1 cellular context compared by ENCODE assay signal in the genomic region with DNA sequence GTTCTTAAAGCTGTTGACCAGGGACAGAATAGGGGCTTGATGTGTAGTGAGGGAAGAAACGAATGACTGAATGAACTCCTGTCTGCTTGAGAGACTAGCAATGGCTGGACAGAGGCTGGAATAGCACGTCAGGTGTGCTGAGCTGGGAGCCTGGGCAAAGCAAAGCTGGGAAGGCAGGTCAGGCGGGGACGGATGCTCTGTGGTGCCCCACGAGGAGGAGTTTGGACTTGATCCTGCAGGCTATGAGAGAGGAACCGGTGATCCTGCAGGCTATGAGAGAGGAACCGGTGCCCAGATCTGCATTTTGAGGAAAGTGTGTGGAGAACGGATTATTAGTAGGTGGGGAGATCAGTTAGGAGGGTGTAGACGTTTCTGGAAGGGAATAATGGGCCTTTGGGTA.
TF ChIP-seq lines count a peak whose summit lies in the region.

No MANE protein-coding gene starts in this region.

TF ChIP-seq in HCT116, 20 proteins besides CTCF, POLR2A, EP300 and RAD21:
- TF ChIP-seq ZFX (IDR thresholded peaks at IDR 0.05) (no peak), SRF (IDR thresholded peaks at IDR 0.05; ENCODE audit: low read depth) (no peak), YY1 (IDR thresholded peaks at IDR 0.05; ENCODE audit: extremely low read depth, insufficient replicate concordance, low read depth, low read length) (no peak), POLR2AphosphoS5 (IDR thresholded peaks at IDR 0.05; ENCODE audit: low read depth, low read length) (no peak), EGR1 (IDR thresholded peaks at IDR 0.05; ENCODE audit: low read depth) (no peak), EZH2phosphoT487 (IDR thresholded peaks at IDR 0.05; ENCODE audit: borderline replicate concordance) (no peak), TCF7L2 (IDR thresholded peaks at IDR 0.05; ENCODE audit: borderline replicate concordance, extremely low read depth, insufficient read depth, insufficient read length) (no peak), CBX3 (IDR thresholded peaks at IDR 0.05; ENCODE audit: low read depth) (no peak), FOSL1 (IDR thresholded peaks at IDR 0.05; ENCODE audit: low read depth) (no peak), SP1 (IDR thresholded peaks at IDR 0.05; ENCODE audit: low read depth) (no peak), EZH2 (IDR thresholded peaks at IDR 0.05) (no peak), ELF1 (IDR thresholded peaks at IDR 0.05; ENCODE audit: borderline replicate concordance, low read depth) (no peak), SIN3A (IDR thresholded peaks at IDR 0.05; ENCODE audit: low read depth) (no peak), ZNF274 (IDR thresholded peaks at IDR 0.05; ENCODE audit: low read depth, low read length) (no peak), JUND (IDR thresholded peaks at IDR 0.05) (no peak), CEBPB (IDR thresholded peaks at IDR 0.05; ENCODE audit: low read depth) (no peak)
- TF ChIP-seq, protein P1, sequence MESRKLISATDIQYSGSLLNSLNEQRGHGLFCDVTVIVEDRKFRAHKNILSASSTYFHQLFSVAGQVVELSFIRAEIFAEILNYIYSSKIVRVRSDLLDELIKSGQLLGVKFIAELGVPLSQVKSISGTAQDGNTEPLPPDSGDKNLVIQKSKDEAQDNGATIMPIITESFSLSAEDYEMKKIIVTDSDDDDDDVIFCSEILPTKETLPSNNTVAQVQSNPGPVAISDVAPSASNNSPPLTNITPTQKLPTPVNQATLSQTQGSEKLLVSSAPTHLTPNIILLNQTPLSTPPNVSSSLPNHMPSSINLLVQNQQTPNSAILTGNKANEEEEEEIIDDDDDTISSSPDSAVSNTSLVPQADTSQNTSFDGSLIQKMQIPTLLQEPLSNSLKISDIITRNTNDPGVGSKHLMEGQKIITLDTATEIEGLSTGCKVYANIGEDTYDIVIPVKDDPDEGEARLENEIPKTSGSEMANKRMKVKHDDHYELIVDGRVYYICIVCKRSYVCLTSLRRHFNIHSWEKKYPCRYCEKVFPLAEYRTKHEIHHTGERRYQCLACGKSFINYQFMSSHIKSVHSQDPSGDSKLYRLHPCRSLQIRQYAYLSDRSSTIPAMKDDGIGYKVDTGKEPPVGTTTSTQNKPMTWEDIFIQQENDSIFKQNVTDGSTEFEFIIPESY (IDR thresholded peaks at IDR 0.05; ENCODE audit: extremely low read depth, insufficient replicate concordance, low read length): no peak
- TF ChIP-seq, protein P2, sequence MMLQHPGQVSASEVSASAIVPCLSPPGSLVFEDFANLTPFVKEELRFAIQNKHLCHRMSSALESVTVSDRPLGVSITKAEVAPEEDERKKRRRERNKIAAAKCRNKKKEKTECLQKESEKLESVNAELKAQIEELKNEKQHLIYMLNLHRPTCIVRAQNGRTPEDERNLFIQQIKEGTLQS (IDR thresholded peaks at IDR 0.05): no peak
- TF ChIP-seq, protein P3, sequence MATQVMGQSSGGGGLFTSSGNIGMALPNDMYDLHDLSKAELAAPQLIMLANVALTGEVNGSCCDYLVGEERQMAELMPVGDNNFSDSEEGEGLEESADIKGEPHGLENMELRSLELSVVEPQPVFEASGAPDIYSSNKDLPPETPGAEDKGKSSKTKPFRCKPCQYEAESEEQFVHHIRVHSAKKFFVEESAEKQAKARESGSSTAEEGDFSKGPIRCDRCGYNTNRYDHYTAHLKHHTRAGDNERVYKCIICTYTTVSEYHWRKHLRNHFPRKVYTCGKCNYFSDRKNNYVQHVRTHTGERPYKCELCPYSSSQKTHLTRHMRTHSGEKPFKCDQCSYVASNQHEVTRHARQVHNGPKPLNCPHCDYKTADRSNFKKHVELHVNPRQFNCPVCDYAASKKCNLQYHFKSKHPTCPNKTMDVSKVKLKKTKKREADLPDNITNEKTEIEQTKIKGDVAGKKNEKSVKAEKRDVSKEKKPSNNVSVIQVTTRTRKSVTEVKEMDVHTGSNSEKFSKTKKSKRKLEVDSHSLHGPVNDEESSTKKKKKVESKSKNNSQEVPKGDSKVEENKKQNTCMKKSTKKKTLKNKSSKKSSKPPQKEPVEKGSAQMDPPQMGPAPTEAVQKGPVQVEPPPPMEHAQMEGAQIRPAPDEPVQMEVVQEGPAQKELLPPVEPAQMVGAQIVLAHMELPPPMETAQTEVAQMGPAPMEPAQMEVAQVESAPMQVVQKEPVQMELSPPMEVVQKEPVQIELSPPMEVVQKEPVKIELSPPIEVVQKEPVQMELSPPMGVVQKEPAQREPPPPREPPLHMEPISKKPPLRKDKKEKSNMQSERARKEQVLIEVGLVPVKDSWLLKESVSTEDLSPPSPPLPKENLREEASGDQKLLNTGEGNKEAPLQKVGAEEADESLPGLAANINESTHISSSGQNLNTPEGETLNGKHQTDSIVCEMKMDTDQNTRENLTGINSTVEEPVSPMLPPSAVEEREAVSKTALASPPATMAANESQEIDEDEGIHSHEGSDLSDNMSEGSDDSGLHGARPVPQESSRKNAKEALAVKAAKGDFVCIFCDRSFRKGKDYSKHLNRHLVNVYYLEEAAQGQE (IDR thresholded peaks at IDR 0.05; ENCODE audit: low read depth): no peak
- TF ChIP-seq, protein P4, sequence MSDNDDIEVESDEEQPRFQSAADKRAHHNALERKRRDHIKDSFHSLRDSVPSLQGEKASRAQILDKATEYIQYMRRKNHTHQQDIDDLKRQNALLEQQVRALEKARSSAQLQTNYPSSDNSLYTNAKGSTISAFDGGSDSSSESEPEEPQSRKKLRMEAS (IDR thresholded peaks at IDR 0.05): no peak
